9 cellular contexts compared by ENCODE assay signal in the genomic region with DNA sequence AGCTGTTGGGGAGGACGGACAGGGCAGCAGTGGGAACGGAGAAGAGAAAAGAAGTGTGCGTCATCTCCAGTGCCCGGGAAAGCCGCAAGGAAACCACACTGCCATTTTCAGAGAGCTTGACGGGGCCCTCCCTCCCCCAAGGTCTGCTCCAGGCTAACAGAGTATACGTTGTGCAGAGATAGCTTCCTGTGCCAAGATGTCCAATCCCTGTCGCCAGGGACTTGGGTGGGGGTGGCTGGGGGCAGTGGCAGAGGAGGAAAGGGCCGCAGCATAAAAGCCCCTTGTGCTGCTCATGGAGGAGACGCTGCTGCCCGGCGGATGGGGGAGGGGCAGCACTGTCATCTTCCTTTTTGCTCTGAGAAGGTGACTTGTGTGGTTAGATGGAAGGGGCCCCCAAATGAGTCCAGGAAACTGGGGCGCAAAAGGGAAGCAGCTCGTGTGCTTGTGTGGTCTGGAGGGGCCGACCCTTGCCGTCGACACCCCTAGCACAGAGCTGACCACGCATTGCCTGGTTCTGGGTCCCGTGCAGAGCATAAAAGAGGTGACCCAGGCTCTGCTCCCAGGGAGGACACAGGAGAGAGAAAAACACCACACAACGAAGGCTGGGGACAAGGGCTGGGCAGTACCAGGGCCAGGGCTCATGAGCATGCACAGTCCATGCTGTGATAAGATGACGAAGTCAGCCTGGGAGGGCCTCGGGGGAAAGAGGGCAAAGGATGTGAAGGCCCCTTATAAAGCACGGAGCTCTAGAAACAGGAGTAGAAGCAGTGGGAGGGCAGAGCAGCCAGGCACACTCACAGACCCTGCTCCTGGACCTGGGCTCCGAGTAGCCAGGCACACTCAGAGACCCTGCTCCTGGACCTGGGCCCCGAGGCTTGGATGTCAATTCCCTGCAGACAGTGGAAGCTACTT.
A peak's percentile ranks its signal among the peaks of the same experiment; 100 is the strongest.
DNase-seq lines count a peak whose midpoint lies in the region; ATAC-seq and TF ChIP-seq lines count a peak whose summit lies in the region.
"Had no signal": no experiment of that assay in that cellular context is flagged by ENCODE, and none has a peak within 500 bp of the region (broad histone marks: within the 10 kb centered on the region; RNA-seq: fewer than 3 reads in every experiment).

No MANE protein-coding gene starts in this region.

- TF ChIP-seq CTCF in fibroblast of pulmonary artery (IDR thresholded peaks at IDR 0.05; ENCODE audit: low read length, missing control alignments) (no peak), RWPE1 (conservative IDR thresholded peaks at IDR 0.05; ENCODE audit: low read depth) (no peak)

- ATAC-seq in HG03108 (IDR thresholded peaks at IDR 0.05; ENCODE audit: unreplicated experiment) = peak; percentile 43
- ATAC-seq: SK-N-SH treated with all-trans-retinoic acid at 6 μM for 48 hours had no signal

- no peak overlapping the region for H3K4me3 ChIP-seq in fibroblast of pulmonary artery (replicated peaks; ENCODE audit: low read depth, low read length)

- no peak overlapping the region for H3K27ac ChIP-seq in RWPE1

- POLR2A ChIA-PET in RWPE1 (lab: Yijun Ruan, JAX; ENCODE audit: low non-redundant PET) = no interaction called here

- CTCF ChIA-PET in RWPE1 (lab: Yijun Ruan, JAX) = interaction anchor here (0.8 to 1.4 kb wide), 5 partner anchors 8 to 469 kb away, joined by 3 to 6 read pairs (median 4); no protein-coding TSS in a partner anchor

- DNase-seq in activated CD4-positive, alpha-beta T cell treated with anti-CD3 and anti-CD28 coated beads for 48 hours = peak; percentile 68
- DNase-seq in fibroblast of pulmonary artery (ENCODE audit: low read depth) (peak; percentile 51), midbrain (lab: John Stamatoyannopoulos, UW) (no peak), RWPE1 (ENCODE audit: low spot score) (no peak), SK-N-DZ (ENCODE audit: low spot score) (no peak), NCI-H446 treated with DMSO at 0.1 percent for 48 hours (lab: John Stamatoyannopoulos, UW) (no peak)
- DNase-seq in stimulated activated CD8-positive, alpha-beta memory T cell treated with anti-CD3 and anti-CD28 coated beads, Interleukin-7, amount 100 ng/mL, for 48 hours (ENCODE audit: extremely low read depth in 1 of 2, low read depth in 1 of 2) = peak; percentile 39 to 59

Comparison
In these comparisons a context has a peak if more than half of its experiments do, and no peak if none do; other contexts are left out.
1. DNase-seq: peak in activated CD4-positive, alpha-beta T cell treated with anti-CD3 and anti-CD28 coated beads for 48 hours (single experiment), fibroblast of pulmonary artery (single experiment) and stimulated activated CD8-positive, alpha-beta memory T cell treated with anti-CD3 and anti-CD28 coated beads, Interleukin-7, amount 100 ng/mL, for 48 hours (2 of 2); none in midbrain (single experiment), RWPE1 (single experiment), SK-N-DZ (single experiment) and NCI-H446 treated with DMSO at 0.1 percent for 48 hours (single experiment).